ENCODE assay signal across 3 cellular contexts in the genomic region with DNA sequence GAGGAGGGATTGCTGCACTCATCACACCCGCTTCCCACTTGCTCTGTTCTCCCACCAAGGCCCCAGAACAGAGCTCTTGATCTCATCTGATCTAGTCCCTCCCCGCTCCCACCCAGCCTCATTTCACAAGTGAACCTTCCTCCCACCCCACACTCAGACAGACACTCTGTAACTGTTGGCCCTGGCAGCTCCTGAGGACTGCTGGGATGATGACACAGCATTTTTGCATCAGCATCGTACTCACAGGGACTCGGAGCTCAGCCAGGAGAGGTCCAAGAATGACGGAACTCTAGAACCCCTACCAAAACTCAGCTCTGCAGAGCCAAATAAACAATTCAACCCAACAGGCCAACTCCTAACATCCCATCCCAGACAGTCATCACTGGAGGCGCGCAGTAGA.
A peak's percentile ranks its signal among the peaks of the same experiment; 100 is the strongest.
TF ChIP-seq lines count a peak whose summit lies in the region.

No MANE protein-coding gene starts in this region.

TF ChIP-seq in K562, 482 proteins besides CTCF, POLR2A, EP300 and RAD21:
- peak; percentile 82 for TF ChIP-seq MAFG (tag; conservative IDR thresholded peaks at IDR 0.05)
- TF ChIP-seq RBM15 (IDR thresholded peaks at IDR 0.05; ENCODE audit: insufficient read depth, low read length) = no peak
- no peak for TF ChIP-seq SREBF2 (CRISPR knock-in tag; IDR thresholded peaks at IDR 0.05)
- peak; percentile 96 for TF ChIP-seq ZNF316 (IDR thresholded peaks at IDR 0.05)
- TF ChIP-seq RBM14 (IDR thresholded peaks at IDR 0.05; ENCODE audit: borderline replicate concordance, insufficient read depth, low read depth, low read length) = no peak
- TF ChIP-seq, protein P1, sequence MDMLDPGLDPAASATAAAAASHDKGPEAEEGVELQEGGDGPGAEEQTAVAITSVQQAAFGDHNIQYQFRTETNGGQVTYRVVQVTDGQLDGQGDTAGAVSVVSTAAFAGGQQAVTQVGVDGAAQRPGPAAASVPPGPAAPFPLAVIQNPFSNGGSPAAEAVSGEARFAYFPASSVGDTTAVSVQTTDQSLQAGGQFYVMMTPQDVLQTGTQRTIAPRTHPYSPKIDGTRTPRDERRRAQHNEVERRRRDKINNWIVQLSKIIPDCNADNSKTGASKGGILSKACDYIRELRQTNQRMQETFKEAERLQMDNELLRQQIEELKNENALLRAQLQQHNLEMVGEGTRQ (CRISPR knock-in tag; IDR thresholded peaks at IDR 0.05) = no peak
- no peak for TF ChIP-seq MCM2 (IDR thresholded peaks at IDR 0.05; ENCODE audit: low read depth)
- peak; percentile 93 for TF ChIP-seq C11orf30 (IDR thresholded peaks at IDR 0.05; ENCODE audit: low read depth)
- peak; percentile 76 for TF ChIP-seq NFE2 (IDR thresholded peaks at IDR 0.05; ENCODE audit: low read depth)
- peak; percentile 21; the same call in 1 of the 2 replicates for TF ChIP-seq NFE2L1 (tag; IDR thresholded peaks at IDR 0.05; ENCODE audit: borderline replicate concordance, low read depth)
- TF ChIP-seq MAFK (IDR thresholded peaks at IDR 0.05; ENCODE audit: low read length) = peak; percentile 82
- no peak for TF ChIP-seq FOXP1 (CRISPR knock-in tag; IDR thresholded peaks at IDR 0.05)
- no peak for TF ChIP-seq ZNF766 (CRISPR knock-in tag; conservative IDR thresholded peaks at IDR 0.05)
- TF ChIP-seq MAFF (IDR thresholded peaks at IDR 0.05; ENCODE audit: low read length) = peak; percentile 85
- no peak for TF ChIP-seq TCF3 (CRISPR knock-in tag; IDR thresholded peaks at IDR 0.05)
- no peak for TF ChIP-seq ZNF217 (CRISPR knock-in tag; IDR thresholded peaks at IDR 0.05)

TF ChIP-seq in liver, 16 proteins besides CTCF, POLR2A, EP300 and RAD21 (continued from another document):
- TF ChIP-seq REST (IDR thresholded peaks at IDR 0.05) = no peak
- no peak for TF ChIP-seq JUND (IDR thresholded peaks at IDR 0.05)
- TF ChIP-seq YY1 (IDR thresholded peaks at IDR 0.05) = no peak
- TF ChIP-seq NR2F2 (IDR thresholded peaks at IDR 0.05) = no peak
- TF ChIP-seq SP1 (IDR thresholded peaks at IDR 0.05) = no peak
- TF ChIP-seq ATF3 (IDR thresholded peaks at IDR 0.05) = no peak
- TF ChIP-seq EGR1 (IDR thresholded peaks at IDR 0.05; ENCODE audit: low read depth in 2 of 2) = no peak
TF ChIP-seq in liver: peak in this region for 0.

TF ChIP-seq in SK-N-SH treated with all-trans-retinoic acid at 6 μM for 48 hours, 23 proteins besides CTCF, POLR2A, EP300 and RAD21 (continued from another document):
- no peak for TF ChIP-seq TOX (CRISPR knock-in tag; IDR thresholded peaks at IDR 0.05; ENCODE audit: borderline replicate concordance)
- no peak for TF ChIP-seq TCF4 (CRISPR knock-in tag; IDR thresholded peaks at IDR 0.05; ENCODE audit: borderline replicate concordance)
- TF ChIP-seq ZNF565 (CRISPR knock-in tag; conservative IDR thresholded peaks at IDR 0.05; ENCODE audit: low read depth) = no peak
- TF ChIP-seq, protein P2, sequence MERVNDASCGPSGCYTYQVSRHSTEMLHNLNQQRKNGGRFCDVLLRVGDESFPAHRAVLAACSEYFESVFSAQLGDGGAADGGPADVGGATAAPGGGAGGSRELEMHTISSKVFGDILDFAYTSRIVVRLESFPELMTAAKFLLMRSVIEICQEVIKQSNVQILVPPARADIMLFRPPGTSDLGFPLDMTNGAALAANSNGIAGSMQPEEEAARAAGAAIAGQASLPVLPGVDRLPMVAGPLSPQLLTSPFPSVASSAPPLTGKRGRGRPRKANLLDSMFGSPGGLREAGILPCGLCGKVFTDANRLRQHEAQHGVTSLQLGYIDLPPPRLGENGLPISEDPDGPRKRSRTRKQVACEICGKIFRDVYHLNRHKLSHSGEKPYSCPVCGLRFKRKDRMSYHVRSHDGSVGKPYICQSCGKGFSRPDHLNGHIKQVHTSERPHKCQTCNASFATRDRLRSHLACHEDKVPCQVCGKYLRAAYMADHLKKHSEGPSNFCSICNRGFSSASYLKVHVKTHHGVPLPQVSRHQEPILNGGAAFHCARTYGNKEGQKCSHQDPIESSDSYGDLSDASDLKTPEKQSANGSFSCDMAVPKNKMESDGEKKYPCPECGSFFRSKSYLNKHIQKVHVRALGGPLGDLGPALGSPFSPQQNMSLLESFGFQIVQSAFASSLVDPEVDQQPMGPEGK (CRISPR knock-in tag; IDR thresholded peaks at IDR 0.05; ENCODE audit: borderline replicate concordance) = no peak
- TF ChIP-seq BACH2 (CRISPR knock-in tag; IDR thresholded peaks at IDR 0.05; ENCODE audit: borderline replicate concordance) = no peak
- TF ChIP-seq, protein P3, sequence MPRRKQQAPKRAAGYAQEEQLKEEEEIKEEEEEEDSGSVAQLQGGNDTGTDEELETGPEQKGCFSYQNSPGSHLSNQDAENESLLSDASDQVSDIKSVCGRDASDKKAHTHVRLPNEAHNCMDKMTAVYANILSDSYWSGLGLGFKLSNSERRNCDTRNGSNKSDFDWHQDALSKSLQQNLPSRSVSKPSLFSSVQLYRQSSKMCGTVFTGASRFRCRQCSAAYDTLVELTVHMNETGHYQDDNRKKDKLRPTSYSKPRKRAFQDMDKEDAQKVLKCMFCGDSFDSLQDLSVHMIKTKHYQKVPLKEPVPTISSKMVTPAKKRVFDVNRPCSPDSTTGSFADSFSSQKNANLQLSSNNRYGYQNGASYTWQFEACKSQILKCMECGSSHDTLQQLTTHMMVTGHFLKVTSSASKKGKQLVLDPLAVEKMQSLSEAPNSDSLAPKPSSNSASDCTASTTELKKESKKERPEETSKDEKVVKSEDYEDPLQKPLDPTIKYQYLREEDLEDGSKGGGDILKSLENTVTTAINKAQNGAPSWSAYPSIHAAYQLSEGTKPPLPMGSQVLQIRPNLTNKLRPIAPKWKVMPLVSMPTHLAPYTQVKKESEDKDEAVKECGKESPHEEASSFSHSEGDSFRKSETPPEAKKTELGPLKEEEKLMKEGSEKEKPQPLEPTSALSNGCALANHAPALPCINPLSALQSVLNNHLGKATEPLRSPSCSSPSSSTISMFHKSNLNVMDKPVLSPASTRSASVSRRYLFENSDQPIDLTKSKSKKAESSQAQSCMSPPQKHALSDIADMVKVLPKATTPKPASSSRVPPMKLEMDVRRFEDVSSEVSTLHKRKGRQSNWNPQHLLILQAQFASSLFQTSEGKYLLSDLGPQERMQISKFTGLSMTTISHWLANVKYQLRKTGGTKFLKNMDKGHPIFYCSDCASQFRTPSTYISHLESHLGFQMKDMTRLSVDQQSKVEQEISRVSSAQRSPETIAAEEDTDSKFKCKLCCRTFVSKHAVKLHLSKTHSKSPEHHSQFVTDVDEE (CRISPR knock-in tag; IDR thresholded peaks at IDR 0.05) = no peak
- TF ChIP-seq CREB5 (CRISPR knock-in tag; IDR thresholded peaks at IDR 0.05; ENCODE audit: low read depth) = no peak
- TF ChIP-seq ZFP30 (CRISPR knock-in tag; IDR thresholded peaks at IDR 0.05) = no peak
- no peak for TF ChIP-seq CSDC2 (CRISPR knock-in tag; IDR thresholded peaks at IDR 0.05)
- no peak for TF ChIP-seq PPARA (CRISPR knock-in tag; IDR thresholded peaks at IDR 0.05; ENCODE audit: borderline replicate concordance)
- no peak for TF ChIP-seq ISL1 (CRISPR knock-in tag; IDR thresholded peaks at IDR 0.05)
- TF ChIP-seq RARB (CRISPR knock-in tag; IDR thresholded peaks at IDR 0.05) = no peak
- no peak for TF ChIP-seq SNAI2 (CRISPR knock-in tag; IDR thresholded peaks at IDR 0.05)
- TF ChIP-seq POU6F1 (CRISPR knock-in tag; IDR thresholded peaks at IDR 0.05; ENCODE audit: borderline replicate concordance, low read depth) = no peak
- TF ChIP-seq ARNTL (CRISPR knock-in tag; IDR thresholded peaks at IDR 0.05; ENCODE audit: borderline replicate concordance, low read depth) = no peak
